Comparison of ENCODE assay signal across 16 cellular contexts in the genomic region with DNA sequence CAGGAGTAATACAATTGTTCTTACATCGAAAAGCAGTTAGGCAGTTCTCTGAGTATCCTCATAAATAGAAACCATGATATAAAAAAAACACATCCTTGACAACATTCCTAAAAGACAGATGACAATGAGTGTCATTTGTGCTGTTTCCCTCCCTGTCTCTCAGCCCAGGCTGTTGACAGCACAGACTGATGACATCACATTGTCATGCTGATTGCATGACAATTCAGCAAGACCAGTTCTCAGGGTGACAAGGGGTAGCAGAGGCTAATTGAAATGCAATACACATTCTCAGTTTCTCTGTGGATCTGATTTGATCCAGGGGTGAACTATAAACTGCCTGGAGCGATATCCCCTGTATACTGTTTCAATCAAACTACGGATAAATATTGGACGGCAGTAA. TPM values are rescaled to one million over a fixed set of nuclear protein-coding genes. Genes with fewer than 3 reads are reported as not detected.
A peak's percentile ranks its signal among the peaks of the same experiment; 100 is the strongest.
DNase-seq lines count a peak whose midpoint lies in the region; ATAC-seq and TF ChIP-seq lines count a peak whose summit lies in the region.
"Had no signal": no experiment of that assay in that cellular context is flagged by ENCODE, and none has a peak within 500 bp of the region (broad histone marks: within the 10 kb centered on the region; RNA-seq: fewer than 3 reads in every experiment).

No MANE protein-coding gene starts in this region.

- H4K8ac ChIP-seq in mesenchymal stem cell (ENCODE audit: low read length) = no peak overlapping the region

- H2BK120ac ChIP-seq in mesenchymal stem cell (ENCODE audit: low read depth, low read length) = no peak overlapping the region

- intact Hi-C loops in A673 (cut with micrococcal nuclease; ENCODE audit: unreplicated experiment) (no loop called here), Right ventricle myocardium superior (cut with DNase I) (no loop called here)
- intact Hi-C loops in activated T-helper 2 cell treated with anti-CD3 and anti-CD28 coated beads, Interferon-gamma antibody, Interleukin-2, Interleukin-4, amounts not matched to agents 10 μg/mL and 5 μg/mL and 100 μg/mL, durations not matched to agents 14 hours and 24 hours and 36 hours (cut with micrococcal nuclease) = no loop called here

- H3K4me1 Mint-ChIP-seq in stimulated activated effector memory CD8-positive, alpha-beta T cell treated with anti-CD3 and anti-CD28 coated beads, Interleukin-12 subunit alpha, Interleukin-12 subunit beta, amount 100 ng/mL, for 72 hours = peaks cover 16% of the 10 kb centered on the region
- H3K4me1 Mint-ChIP-seq in activated T-helper 2 cell treated with anti-CD3 and anti-CD28 coated beads, Interferon-gamma antibody, Interleukin-2, Interleukin-4, amounts not matched to agents 10 μg/mL and 5 μg/mL and 100 μg/mL, durations not matched to agents 14 hours and 24 hours and 36 hours (ENCODE audit: low read depth) = no peaks in the 10 kb centered on the region
- peaks cover 7% of the 10 kb centered on the region for H3K4me1 Mint-ChIP-seq in activated T-cell treated with anti-CD3 and anti-CD28 coated beads, Interleukin-2, amount 50 U/mL, for 4 hours (ENCODE audit: low read depth)

- H3K36me3 Mint-ChIP-seq in stimulated activated effector memory CD8-positive, alpha-beta T cell treated with anti-CD3 and anti-CD28 coated beads, Interleukin-12 subunit alpha, Interleukin-12 subunit beta, amount 100 ng/mL, for 72 hours = no peaks in the 10 kb centered on the region
- H3K36me3 Mint-ChIP-seq in activated T-helper 2 cell treated with anti-CD3 and anti-CD28 coated beads, Interferon-gamma antibody, Interleukin-2, Interleukin-4, amounts not matched to agents 10 μg/mL and 5 μg/mL and 100 μg/mL, durations not matched to agents 14 hours and 24 hours and 36 hours (ENCODE audit: low read depth) = peaks cover 3% of the 10 kb centered on the region
- H3K36me3 Mint-ChIP-seq in activated T-cell treated with anti-CD3 and anti-CD28 coated beads, Interleukin-2, amount 50 U/mL, for 4 hours (ENCODE audit: insufficient read depth) = peaks cover 17% of the 10 kb centered on the region

- no peaks in the 10 kb centered on the region for H3K4me1 ChIP-seq in A673 (ENCODE audit: insufficient read depth, low read length, poor library complexity, severe bottlenecking)
- H3K4me1 ChIP-seq in mesenchymal stem cell (ENCODE audit: control insufficient read depth, insufficient read depth, low read depth, low read length) = no peaks in the 10 kb centered on the region
- H3K4me1 ChIP-seq: tibial nerve had no signal

- no peaks in the 10 kb centered on the region for H3K27me3 ChIP-seq in A673 (replicated peaks; ENCODE audit: insufficient read depth, low read depth, low read length, poor library complexity)
- H3K27me3 ChIP-seq in mesenchymal stem cell (ENCODE audit: control insufficient read depth in 1 of 2, insufficient read depth in 1 of 2, low read length in 2 of 2) = no peaks in the 10 kb centered on the region
- H3K27me3 ChIP-seq: tibial nerve had no signal

- no peak overlapping the region for H3K18ac ChIP-seq in mesenchymal stem cell (ENCODE audit: low read depth in 1 of 2, low read length in 2 of 2)

- no peak overlapping the region for H2AFZ ChIP-seq in mesenchymal stem cell (ENCODE audit: low read depth, low read length)

- H2BK15ac ChIP-seq in mesenchymal stem cell (ENCODE audit: low read depth, poor library complexity, severe bottlenecking) = no peak overlapping the region

- WGBS in mesenchymal stem cell = 73% methylated on average over 4 of the region's 4 CpGs

- no peak overlapping the region for H3K4me2 ChIP-seq in mesenchymal stem cell (ENCODE audit: low read length, poor library complexity, severe bottlenecking)

- no peaks in the 10 kb centered on the region for H3K79me1 ChIP-seq in mesenchymal stem cell (replicated peaks; ENCODE audit: low read length, poor library complexity, severe bottlenecking)

- H3K9ac ChIP-seq in mesenchymal stem cell (ENCODE audit: low read length) = no peak overlapping the region

- H3K36me3 ChIP-seq in A673 (ENCODE audit: insufficient read depth, low read length, poor library complexity, severe bottlenecking) (no peaks in the 10 kb centered on the region), mesenchymal stem cell (ENCODE audit: control insufficient read depth in 1 of 2, insufficient read depth in 2 of 2, low read depth in 1 of 2, low read length in 2 of 2) (peaks cover 4 to 5% of the 10 kb centered on the region in 2 experiments)

- H3K4me3 ChIP-seq in A673 (ENCODE audit: low read depth, low read length, poor library complexity, severe bottlenecking) (no peak overlapping the region), mesenchymal stem cell (ENCODE audit: insufficient read depth in 1 of 2, low read depth in 1 of 2, low read length in 2 of 2) (no peak overlapping the region)
- H3K4me3 ChIP-seq: tibial nerve had no signal

- DNase-seq in A673 (ENCODE audit: low spot score) (peak; percentile 0), NCI-H2227 treated with DMSO at 0.1 percent for 48 hours (lab: John Stamatoyannopoulos, UW) (peak; percentile 3), Right ventricle myocardium superior (no peak), mesenchymal stem cell (no peak)
- DNase-seq in stimulated activated effector memory CD8-positive, alpha-beta T cell treated with anti-CD3 and anti-CD28 coated beads, Interleukin-12 subunit alpha, Interleukin-12 subunit beta, amount 100 ng/mL, for 72 hours (ENCODE audit: low spot score in 2 of 2) = no peak
- no peak for DNase-seq in activated T-helper 2 cell treated with anti-CD3 and anti-CD28 coated beads, Interferon-gamma antibody, Interleukin-2, Interleukin-4, amounts not matched to agents 10 μg/mL and 5 μg/mL and 100 μg/mL, durations not matched to agents 14 hours and 24 hours and 36 hours (ENCODE audit: low spot score)
- no peak for DNase-seq in activated T-cell treated with anti-CD3 and anti-CD28 coated beads, Interleukin-2, amount 50 U/mL, for 4 hours
- DNase-seq: effector memory CD4-positive, alpha-beta T cell; Kasumi-1; NCI-H1694; NCI-H524 treated with DMSO at 0.1 percent for 48 hours; stimulated activated CD4-positive, alpha-beta T cell treated with anti-CD3 and anti-CD28 coated beads, Interleukin-4, amount 100 ng/mL, for 4 hours; SW 1271 had no signal

- ATAC-seq in Right ventricle myocardium superior (ENCODE audit: poor library complexity) = peak; percentile 83
- ATAC-seq in stimulated activated effector memory CD8-positive, alpha-beta T cell treated with anti-CD3 and anti-CD28 coated beads, Interleukin-12 subunit alpha, Interleukin-12 subunit beta, amount 100 ng/mL, for 72 hours = no peak
- ATAC-seq in HG02884 (IDR thresholded peaks at IDR 0.05; ENCODE audit: unreplicated experiment) = no peak
- ATAC-seq in activated T-cell treated with anti-CD3 and anti-CD28 coated beads, Interleukin-2, amount 50 U/mL, for 4 hours = no peak

- no peak overlapping the region for H2BK12ac ChIP-seq in mesenchymal stem cell (ENCODE audit: low read length in 2 of 2)

- no peak overlapping the region for H3K27ac Mint-ChIP-seq in stimulated activated effector memory CD8-positive, alpha-beta T cell treated with anti-CD3 and anti-CD28 coated beads, Interleukin-12 subunit alpha, Interleukin-12 subunit beta, amount 100 ng/mL, for 72 hours
- no peak overlapping the region for H3K27ac Mint-ChIP-seq in activated T-helper 2 cell treated with anti-CD3 and anti-CD28 coated beads, Interferon-gamma antibody, Interleukin-2, Interleukin-4, amounts not matched to agents 10 μg/mL and 5 μg/mL and 100 μg/mL, durations not matched to agents 14 hours and 24 hours and 36 hours

- H3K9me3 ChIP-seq in A673 (ENCODE audit: low read depth, low read length, poor library complexity, severe bottlenecking) = no peaks in the 10 kb centered on the region
- peaks cover 3% of the 10 kb centered on the region for H3K9me3 ChIP-seq in mesenchymal stem cell (ENCODE audit: control insufficient read depth, low read length)
- H3K9me3 ChIP-seq: tibial nerve had no signal

- H4K91ac ChIP-seq in mesenchymal stem cell (ENCODE audit: low read length) = peak overlapping the region; percentile 18

- CTCF ChIA-PET in A673 (lab: Charles Lee) = no interaction called here

- H3K23ac ChIP-seq in mesenchymal stem cell (ENCODE audit: low read length in 2 of 2) = no peak overlapping the region

- H3K4ac ChIP-seq in mesenchymal stem cell (ENCODE audit: low read depth in 1 of 2, low read length in 2 of 2) = no peak overlapping the region

- H3K9me3 Mint-ChIP-seq in stimulated activated effector memory CD8-positive, alpha-beta T cell treated with anti-CD3 and anti-CD28 coated beads, Interleukin-12 subunit alpha, Interleukin-12 subunit beta, amount 100 ng/mL, for 72 hours = no peaks in the 10 kb centered on the region
- no peaks in the 10 kb centered on the region for H3K9me3 Mint-ChIP-seq in activated T-helper 2 cell treated with anti-CD3 and anti-CD28 coated beads, Interferon-gamma antibody, Interleukin-2, Interleukin-4, amounts not matched to agents 10 μg/mL and 5 μg/mL and 100 μg/mL, durations not matched to agents 14 hours and 24 hours and 36 hours
- no peaks in the 10 kb centered on the region for H3K9me3 Mint-ChIP-seq in activated T-cell treated with anti-CD3 and anti-CD28 coated beads, Interleukin-2, amount 50 U/mL, for 4 hours

- no peak overlapping the region for H2BK5ac ChIP-seq in mesenchymal stem cell (ENCODE audit: low read depth, low read length, poor library complexity, severe bottlenecking)

- TF ChIP-seq CTCF in A673 (conservative IDR thresholded peaks at IDR 0.05; ENCODE audit: low read depth, low read length) = no peak

- POLR2A ChIA-PET in A673 (lab: Charles Lee; ENCODE audit: low non-redundant PET) = no interaction called here

- H3K27ac ChIP-seq in A673 (ENCODE audit: low read depth, low read length, poor library complexity, severe bottlenecking) (no peak overlapping the region), mesenchymal stem cell (ENCODE audit: low read length, poor library complexity, severe bottlenecking) (no peak overlapping the region)
- H3K27ac ChIP-seq: tibial nerve, VCaP had no signal

- BruUV-seq in A673 (replicated peaks; lab: Mats Ljungman, UMichigan) = no TSS peak

- H3K27me3 Mint-ChIP-seq in activated T-helper 2 cell treated with anti-CD3 and anti-CD28 coated beads, Interferon-gamma antibody, Interleukin-2, Interleukin-4, amounts not matched to agents 10 μg/mL and 5 μg/mL and 100 μg/mL, durations not matched to agents 14 hours and 24 hours and 36 hours (ENCODE audit: low read depth) = no peaks in the 10 kb centered on the region
- H3K27me3 Mint-ChIP-seq in activated T-cell treated with anti-CD3 and anti-CD28 coated beads, Interleukin-2, amount 50 U/mL, for 4 hours (ENCODE audit: low read depth) = no peaks in the 10 kb centered on the region

- peak overlapping the region in 1 of 2 experiments; percentile 80 for H3K14ac ChIP-seq in mesenchymal stem cell (ENCODE audit: low read length in 2 of 2)

- H3K4me3 Mint-ChIP-seq in stimulated activated effector memory CD8-positive, alpha-beta T cell treated with anti-CD3 and anti-CD28 coated beads, Interleukin-12 subunit alpha, Interleukin-12 subunit beta, amount 100 ng/mL, for 72 hours = no peak overlapping the region
- no peak overlapping the region for H3K4me3 Mint-ChIP-seq in activated T-helper 2 cell treated with anti-CD3 and anti-CD28 coated beads, Interferon-gamma antibody, Interleukin-2, Interleukin-4, amounts not matched to agents 10 μg/mL and 5 μg/mL and 100 μg/mL, durations not matched to agents 14 hours and 24 hours and 36 hours (ENCODE audit: low read depth)
- no peak overlapping the region for H3K4me3 Mint-ChIP-seq in activated T-cell treated with anti-CD3 and anti-CD28 coated beads, Interleukin-2, amount 50 U/mL, for 4 hours

- H2AK5ac ChIP-seq in mesenchymal stem cell (ENCODE audit: low read length, severe bottlenecking) = no peak overlapping the region

RNA-seq across cellular contexts. Expression of a gene that starts 16.9 kb away (rescaled TPM):
- total RNA-seq in A673 (2021) (32.1 and 34.4 TPM in 2 replicates), Right ventricle myocardium superior (339 TPM)
- polyA plus RNA-seq in mesenchymal stem cell (2013, experiment 1 of 2) = 80.8 TPM
- 72.8 TPM for polyA plus RNA-seq in mesenchymal stem cell (2013, experiment 2 of 2)
- 42.3 and 48.1 TPM in 2 replicates for total RNA-seq in activated T-helper 2 cell treated with anti-CD3 and anti-CD28 coated beads, Interferon-gamma antibody, Interleukin-2, Interleukin-4, amounts not matched to agents 10 μg/mL and 5 μg/mL and 100 μg/mL, durations not matched to agents 14 hours and 24 hours and 36 hours
- 10 to 100 TPM; 83.4 to 87.0 (median 83.5) TPM for total RNA-seq in activated T-cell treated with anti-CD3 and anti-CD28 coated beads, Interleukin-2, amount 50 U/mL, for 4 hours

Comparison
In these comparisons a context has a peak if more than half of its experiments do, and no peak if none do; other contexts are left out.
1. DNase-seq: peak in A673 (single experiment) and NCI-H2227 treated with DMSO at 0.1 percent for 48 hours (single experiment); none in Right ventricle myocardium superior (single experiment), mesenchymal stem cell (single experiment), stimulated activated effector memory CD8-positive, alpha-beta T cell treated with anti-CD3 and anti-CD28 coated beads, Interleukin-12 subunit alpha, Interleukin-12 subunit beta, amount 100 ng/mL, for 72 hours (0 of 2), activated T-helper 2 cell treated with anti-CD3 and anti-CD28 coated beads, Interferon-gamma antibody, Interleukin-2, Interleukin-4, amounts not matched to agents 10 μg/mL and 5 μg/mL and 100 μg/mL, durations not matched to agents 14 hours and 24 hours and 36 hours (single experiment) and activated T-cell treated with anti-CD3 and anti-CD28 coated beads, Interleukin-2, amount 50 U/mL, for 4 hours (single experiment).